9 cellular contexts compared by ENCODE assay signal in the genomic region with DNA sequence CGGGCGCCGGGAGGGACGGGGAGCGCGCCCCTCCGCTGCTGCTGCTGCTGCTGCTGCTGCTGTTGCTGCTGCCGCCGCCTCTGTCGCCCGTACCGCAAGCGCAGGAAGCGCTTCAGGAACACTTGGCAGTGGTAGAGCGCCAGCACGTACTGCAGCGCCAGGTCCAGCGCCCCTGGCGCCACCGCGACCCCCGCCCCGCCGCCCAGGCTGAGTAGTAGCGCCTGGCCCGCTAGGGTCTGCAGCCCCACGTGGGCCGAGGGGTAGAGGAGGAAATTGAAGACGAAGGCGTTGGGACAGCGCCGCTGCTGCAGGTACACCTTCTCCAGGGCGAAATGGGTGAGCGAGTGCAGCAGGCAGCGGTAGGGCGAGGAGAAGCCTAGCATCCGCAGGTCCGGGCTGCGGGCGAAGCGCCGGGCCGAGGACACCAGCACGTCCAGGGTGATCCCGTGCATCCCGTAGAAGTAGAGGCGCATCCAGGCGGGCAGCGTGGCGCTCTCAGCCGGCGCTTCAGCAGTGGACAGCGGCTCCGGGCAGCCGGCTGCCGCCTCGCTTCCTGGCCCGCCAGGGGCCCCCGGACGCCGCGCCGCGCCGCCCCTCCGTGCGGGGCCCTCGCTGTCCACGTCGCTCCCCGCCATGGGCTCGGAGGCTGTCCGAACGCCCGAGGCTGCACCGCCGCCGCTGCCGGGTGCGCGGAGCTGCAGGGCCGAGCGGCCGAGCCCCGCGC. TPM values are rescaled to one million over a fixed set of nuclear protein-coding genes. Genes with fewer than 3 reads are reported as not detected.
DNase-seq lines count a peak whose midpoint lies in the region; ATAC-seq and TF ChIP-seq lines count a peak whose summit lies in the region.
"Had no signal": no experiment of that assay in that cellular context is flagged by ENCODE, and none has a peak within 500 bp of the region (broad histone marks: within the 10 kb centered on the region; RNA-seq: fewer than 3 reads in every experiment).

Gene TMEM229A (minus strand): TSS at position 699 of the 724 bp plus-strand sequence. CDS start 64 bp downstream, at position 635.

- H3K18ac ChIP-seq in IMR-90 (ENCODE audit: low read depth, low read length): no peak within 1 kb of the TSS

- no peak within 1 kb of the TSS for H2BK120ac ChIP-seq in IMR-90 (ENCODE audit: low read depth, low read length)

- peak; percentile 29 for DNase-seq in activated CD4-positive, alpha-beta T cell treated with anti-CD3 and anti-CD28 coated beads for 36 hours
- no peak for DNase-seq in activated CD4-positive, alpha-beta T cell treated with anti-CD3 and anti-CD28 coated beads, Interleukin-2, amount 50 U/mL, for 1 hour
- DNase-seq in IMR-90 (peak; percentile 28), activated B cell treated with CpG ODN at 0.5 μM for 24 hours (no peak), foreskin keratinocyte (peak; percentile 12 to 23), erythroblast (lab: John Stamatoyannopoulos, UW) (no peak), HCEC 1CT (no peak)
- DNase-seq: DND-41 had no signal

- H4K20me1 ChIP-seq in IMR-90 (ENCODE audit: insufficient read depth, low read length) (no peaks in the 10 kb centered on the region), neural cell (ENCODE audit: insufficient read depth) (no peaks in the 10 kb centered on the region)

- no peaks in the 10 kb centered on the region for H3K9me2 ChIP-seq in neural cell (ENCODE audit: insufficient read depth, low read length)

- H3K9me1 ChIP-seq in IMR-90 (ENCODE audit: insufficient read depth, low read length): no peaks in the 10 kb centered on the region

- H3K36me3 ChIP-seq in IMR-90 (ENCODE audit: control insufficient read depth, insufficient read depth, low read length): no peaks in the 10 kb centered on the region
- H3K36me3 ChIP-seq in neural cell (ENCODE audit: insufficient read depth, low read length): no peaks in the 10 kb centered on the region

- peak; percentile 61 for ATAC-seq in activated CD4-positive, alpha-beta T cell treated with anti-CD3 and anti-CD28 coated beads for 36 hours
- ATAC-seq in IMR-90 (ENCODE audit: low read depth) (peak; percentile 94), activated B cell treated with CpG ODN at 0.5 μM for 24 hours (ENCODE audit: low read depth) (no peak), foreskin keratinocyte (peak; percentile 89)

- in situ Hi-C loops in IMR-90 (cut with MboI; ENCODE audit: low sequenced_read_pairs): no loop called here

- H3K4me1 Mint-ChIP-seq in activated CD4-positive, alpha-beta T cell treated with anti-CD3 and anti-CD28 coated beads for 36 hours: peaks cover 5% of the 10 kb centered on the region
- peaks cover 10% of the 10 kb centered on the region for H3K4me1 Mint-ChIP-seq in activated B cell treated with CpG ODN at 0.5 μM for 24 hours

- no peak within 1 kb of the TSS for H3K56ac ChIP-seq in IMR-90 (ENCODE audit: extremely low read depth, insufficient read depth, low read length)

- no peaks in the 10 kb centered on the region for H3K79me2 ChIP-seq in neural cell (replicated peaks; ENCODE audit: insufficient read depth, low read length)

- H3K27ac Mint-ChIP-seq in activated CD4-positive, alpha-beta T cell treated with anti-CD3 and anti-CD28 coated beads for 36 hours: no peak within 1 kb of the TSS
- H3K27ac Mint-ChIP-seq in activated B cell treated with CpG ODN at 0.5 μM for 24 hours: no peak within 1 kb of the TSS

- no peak within 1 kb of the TSS for H4K91ac ChIP-seq in IMR-90 (ENCODE audit: insufficient read depth, low read depth, low read length)

- POLR2A ChIA-PET in activated CD4-positive, alpha-beta T cell treated with anti-CD3 and anti-CD28 coated beads for 36 hours (lab: Charles Lee): no interaction called here
- POLR2A ChIA-PET in IMR-90 (lab: Charles Lee; ENCODE audit: unreplicated experiment): no interaction called here
- POLR2A ChIA-PET in activated B cell treated with CpG ODN at 0.5 μM for 24 hours (lab: Charles Lee): no interaction called here

- no peak for TF ChIP-seq CTCF in IMR-90 (conservative IDR thresholded peaks at IDR 0.05; ENCODE audit: low read depth, low read length)
- TF ChIP-seq CTCF in activated B cell treated with CpG ODN at 0.5 μM for 24 hours (IDR thresholded peaks at IDR 0.05): no peak
- no peak for TF ChIP-seq CTCF in foreskin keratinocyte (conservative IDR thresholded peaks at IDR 0.05)
- peak; percentile 61 for TF ChIP-seq CTCF in neural cell (IDR thresholded peaks at IDR 0.05; ENCODE audit: poor library complexity, severe bottlenecking)

- TF ChIP-seq RAD21 in IMR-90 (IDR thresholded peaks at IDR 0.05; ENCODE audit: low read length): no peak
- peak; percentile 46 for TF ChIP-seq RAD21 in neural cell (conservative IDR thresholded peaks at IDR 0.05)

- dilution Hi-C loops in IMR-90 (cut with HindIII; ENCODE audit: low sequenced_read_pairs, unreplicated experiment): no loop called here

- H3F3A ChIP-seq in neural cell (ENCODE audit: insufficient read depth, low read length, poor library complexity, severe bottlenecking): no peaks in the 10 kb centered on the region

- no peak within 1 kb of the TSS for H3K23ac ChIP-seq in IMR-90 (ENCODE audit: low read depth, low read length)

- H3K14ac ChIP-seq in IMR-90 (replicated peaks; ENCODE audit: low read depth, low read length): no peak within 1 kb of the TSS

- WGBS in IMR-90 (ENCODE audit: extremely low coverage in 2 of 2, insufficient read length in 1 of 2), 2 experiments: 3% methylated on average over 38 of the region's 86 CpGs; no CpG with 5 or more reads in 1 of the 2 experiments

- no TSS peak for BruUV-seq in IMR-90 (replicated peaks; lab: Mats Ljungman, UMichigan)

- no peak within 1 kb of the TSS for H2BK15ac ChIP-seq in IMR-90 (ENCODE audit: low read depth, low read length)

- H3K4me3 ChIP-seq in IMR-90 (ENCODE audit: insufficient read depth, low read depth, low read length) (peak within 1 kb of the TSS; percentile 8; the same call in 1 of the 2 replicates), neural cell (ENCODE audit: low read length) (peak within 1 kb of the TSS; percentile 94)

- no peaks in the 10 kb centered on the region; the same call in 1 of the 2 replicates for H3K9me3 ChIP-seq in IMR-90 (ENCODE audit: control insufficient read depth, insufficient read depth, low read length)
- no peaks in the 10 kb centered on the region for H3K9me3 ChIP-seq in neural cell (ENCODE audit: low read length)

- H3K9me3 Mint-ChIP-seq in activated CD4-positive, alpha-beta T cell treated with anti-CD3 and anti-CD28 coated beads for 36 hours (ENCODE audit: low read depth): no peaks in the 10 kb centered on the region
- H3K9me3 Mint-ChIP-seq in activated B cell treated with CpG ODN at 0.5 μM for 24 hours: no peaks in the 10 kb centered on the region

- CTCF ChIA-PET in activated CD4-positive, alpha-beta T cell treated with anti-CD3 and anti-CD28 coated beads for 36 hours (lab: Charles Lee): no interaction called here
- CTCF ChIA-PET in IMR-90 (lab: Yijun Ruan, JAX): interaction anchor here (0.7 to 0.8 kb wide), 2 partner anchors 10 to 82 kb away, joined by 3 read pairs; no protein-coding TSS in a partner anchor
- CTCF ChIA-PET in activated B cell treated with CpG ODN at 0.5 μM for 24 hours (lab: Charles Lee): no interaction called here

- H2AK5ac ChIP-seq in IMR-90 (ENCODE audit: low read depth, low read length): no peak within 1 kb of the TSS

- H3K79me1 ChIP-seq in IMR-90 (ENCODE audit: low read depth in 1 of 2, low read length in 2 of 2): no peaks in the 10 kb centered on the region

- H3K4me1 ChIP-seq in IMR-90 (ENCODE audit: control insufficient read depth, insufficient read depth, low read length) (no peaks in the 10 kb centered on the region; the same call in 1 of the 2 replicates), foreskin keratinocyte (no peaks in the 10 kb centered on the region)

- no peak within 1 kb of the TSS for H2AK9ac ChIP-seq in IMR-90 (replicated peaks; ENCODE audit: low read depth, low read length, poor library complexity)

- intact Hi-C loops in activated CD4-positive, alpha-beta T cell treated with anti-CD3 and anti-CD28 coated beads for 36 hours (cut with DNase I, micrococcal nuclease): no loop called here
- intact Hi-C loops in IMR-90 (cut with micrococcal nuclease) (no loop called here), activated B cell treated with CpG ODN at 0.5 μM for 24 hours (cut with micrococcal nuclease) (no loop called here)

- TF ChIP-seq EP300 in neural cell (conservative IDR thresholded peaks at IDR 0.05; ENCODE audit: poor library complexity, severe bottlenecking): no peak

- no peak for TF ChIP-seq POLR2A in IMR-90 (IDR thresholded peaks at IDR 0.05; ENCODE audit: low read depth, low read length)
- no peak for TF ChIP-seq POLR2A in erythroblast (IDR thresholded peaks at IDR 0.05; ENCODE audit: low read length)

- peak within 1 kb of the TSS; percentile 49 for H3K4me2 ChIP-seq in IMR-90 (ENCODE audit: low read depth, low read length)
- H3K4me2 ChIP-seq in neural cell (ENCODE audit: low read length): peak within 1 kb of the TSS; percentile 75

- H4K5ac ChIP-seq in IMR-90 (ENCODE audit: low read depth, low read length): no peak within 1 kb of the TSS

- peak within 1 kb of the TSS; percentile 72 for H2AFZ ChIP-seq in IMR-90 (replicated peaks; ENCODE audit: low read length, poor library complexity)
- H2AFZ ChIP-seq in neural cell (ENCODE audit: low read depth, low read length): peak within 1 kb of the TSS; percentile 25

- H3K27me3 Mint-ChIP-seq in activated CD4-positive, alpha-beta T cell treated with anti-CD3 and anti-CD28 coated beads for 36 hours: peaks cover 54% of the 10 kb centered on the region
- peaks cover 37% of the 10 kb centered on the region for H3K27me3 Mint-ChIP-seq in activated B cell treated with CpG ODN at 0.5 μM for 24 hours

- no peak within 1 kb of the TSS for H3K9ac ChIP-seq in IMR-90 (ENCODE audit: low read depth, low read length)
- H3K9ac ChIP-seq in neural cell (ENCODE audit: low read length): peak within 1 kb of the TSS; percentile 68

- H3K4me3 Mint-ChIP-seq in activated CD4-positive, alpha-beta T cell treated with anti-CD3 and anti-CD28 coated beads for 36 hours: no peak within 1 kb of the TSS
- H3K4me3 Mint-ChIP-seq in activated B cell treated with CpG ODN at 0.5 μM for 24 hours: peak within 1 kb of the TSS; percentile 66

- H3K27me3 ChIP-seq in IMR-90 (ENCODE audit: control insufficient read depth, insufficient read depth, low read length): peaks cover 32% of the 10 kb centered on the region
- peaks cover 79% of the 10 kb centered on the region for H3K27me3 ChIP-seq in foreskin keratinocyte
- peaks cover 34% of the 10 kb centered on the region for H3K27me3 ChIP-seq in neural cell (ENCODE audit: insufficient read depth, low read depth, low read length)

- no peak within 1 kb of the TSS for H4K8ac ChIP-seq in IMR-90 (ENCODE audit: low read depth in 2 of 2, low read length in 2 of 2)

- H2BK5ac ChIP-seq in IMR-90 (ENCODE audit: low read depth, low read length, poor library complexity, severe bottlenecking): no peak within 1 kb of the TSS

- H2BK20ac ChIP-seq in IMR-90 (ENCODE audit: low read depth, low read length): no peak within 1 kb of the TSS

- H3K36me3 Mint-ChIP-seq in activated CD4-positive, alpha-beta T cell treated with anti-CD3 and anti-CD28 coated beads for 36 hours (ENCODE audit: low read depth): no peaks in the 10 kb centered on the region
- H3K36me3 Mint-ChIP-seq in activated B cell treated with CpG ODN at 0.5 μM for 24 hours (ENCODE audit: low read depth): no peaks in the 10 kb centered on the region

- H3K27ac ChIP-seq in IMR-90 (ENCODE audit: insufficient read depth, low read length) (no peak within 1 kb of the TSS), foreskin keratinocyte (no peak within 1 kb of the TSS), neural cell (ENCODE audit: low read length) (no peak within 1 kb of the TSS)

- no peak within 1 kb of the TSS for H3K4ac ChIP-seq in IMR-90 (ENCODE audit: low read depth, low read length)

RNA-seq across cellular contexts. Expression of gene TMEM229A, which starts in this region (rescaled TPM):
- not detected for total RNA-seq in activated CD4-positive, alpha-beta T cell treated with anti-CD3 and anti-CD28 coated beads for 36 hours
- total RNA-seq in IMR-90 (2012; rRNA removed) (not detected in 2 replicates), activated B cell treated with CpG ODN at 0.5 μM for 24 hours (not detected in 2 replicates), foreskin keratinocyte (not detected in 2 replicates)
- polyA plus RNA-seq in IMR-90 (2012; rRNA removed) (not detected in 2 replicates), foreskin keratinocyte (not detected in 2 replicates), neural cell (0.31 and 0.94 TPM in 2 replicates)
- polyA plus RNA-seq in IMR-90 (2012; cell fraction: cytosol; rRNA removed): not detected in 2 replicates
- not detected in 2 replicates for polyA plus RNA-seq in IMR-90 (2012; cell fraction: nucleus; rRNA removed; ENCODE audit: low replicate concordance)
- 0.97 and 1.3 TPM in 2 replicates for polyA minus RNA-seq in neural cell

Comparison
In these comparisons a context has a peak if more than half of its experiments do, and no peak if none do; other contexts are left out.
1. Peak in DNase-seq and ATAC-seq in activated CD4-positive, alpha-beta T cell treated with anti-CD3 and anti-CD28 coated beads for 36 hours; RNA of the gene not detected or under 1 TPM.
2. Peak in DNase-seq, ATAC-seq, H3K4me3 ChIP-seq and H3K4me2 ChIP-seq in IMR-90; RNA of the gene not detected or under 1 TPM.
3. Peak in DNase-seq and ATAC-seq in foreskin keratinocyte; RNA of the gene not detected or under 1 TPM.